In the genomic region with DNA sequence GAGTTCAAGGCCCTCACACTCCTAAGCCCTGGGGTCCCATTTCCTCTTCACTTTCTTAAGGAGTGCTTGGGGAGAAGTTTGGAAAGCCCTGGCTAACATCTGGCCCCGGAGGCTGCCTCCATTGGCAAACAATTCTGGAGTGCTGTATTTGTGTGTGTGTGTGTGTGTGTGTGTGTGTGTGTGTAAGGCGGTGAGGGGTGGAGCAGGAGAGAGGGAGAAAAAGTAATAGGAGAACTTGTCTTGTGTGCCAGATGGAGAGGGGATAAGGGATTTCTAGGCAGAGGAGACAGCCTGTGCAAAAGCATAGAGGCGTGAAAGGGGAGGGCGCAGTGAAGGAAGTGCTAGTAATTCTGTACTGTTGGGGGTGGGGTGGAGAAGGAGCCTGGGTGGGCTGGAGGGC, we compare ENCODE assay signal across 8 cellular contexts. TPM values are rescaled to one million over a fixed set of nuclear protein-coding genes. Genes with fewer than 3 reads are reported as not detected.
DNase-seq lines count a peak whose midpoint lies in the region; ATAC-seq, FAIRE-seq and TF ChIP-seq lines count a peak whose summit lies in the region.

No MANE protein-coding gene starts in this region.

- CTCF ChIA-PET in CD4-positive, alpha-beta T cell (lab: Charles Lee): interaction anchor here (0.9 to 2.2 kb wide), 2 partner anchors 9 to 55 kb away, joined by 3 to 33 read pairs; no protein-coding TSS in a partner anchor

- H3K27me3 Mint-ChIP-seq in CD4-positive, alpha-beta T cell: no peaks in the 10 kb centered on the region
- peaks cover 26% of the 10 kb centered on the region for H3K27me3 Mint-ChIP-seq in activated naive CD8-positive, alpha-beta T cell treated with anti-CD3 and anti-CD28 coated beads for 36 hours

- H2AFZ ChIP-seq in MM.1S (ENCODE audit: low read length) (peak overlapping the region; percentile 94), keratinocyte (ENCODE audit: control insufficient read depth, low read length) (peak overlapping the region; percentile 57)

- dilution Hi-C loops in keratinocyte (cut with MboI; ENCODE audit: extremely low pct_ligation_motif_present, low sequenced_read_pairs): no loop called here

- H3K27ac ChIP-seq in CD4-positive, alpha-beta T cell (ENCODE audit: low read depth, low read length): no peak overlapping the region
- no peak overlapping the region for H3K27ac ChIP-seq in MM.1S (ENCODE audit: low read length)
- H3K27ac ChIP-seq in keratinocyte (ENCODE audit: control insufficient read depth, insufficient read depth, low read length): no peak overlapping the region
- peak overlapping the region; percentile 26 for H3K27ac ChIP-seq in upper lobe of right lung
- no peak overlapping the region for H3K27ac ChIP-seq in kidney (ENCODE audit: low read depth in 2 of 2, low read length in 2 of 2)

- H3K4me3 ChIP-seq in MM.1S (ENCODE audit: low read length): no peak overlapping the region
- peak overlapping the region in 2 of 3 experiments; percentile 60 to 74 for H3K4me3 ChIP-seq in keratinocyte (ENCODE audit: control insufficient read depth in 2 of 3, extremely low read depth in 1 of 3, insufficient read depth in 2 of 3, low read depth in 1 of 3, low read length in 3 of 3)
- H3K4me3 ChIP-seq in upper lobe of right lung: peak overlapping the region; percentile 64
- H3K4me3 ChIP-seq in kidney (ENCODE audit: low read length in 2 of 2): peak overlapping the region in 1 of 2 donors; percentile 66

- H3K4me3 Mint-ChIP-seq in CD4-positive, alpha-beta T cell: peak overlapping the region; percentile 87
- peak overlapping the region; percentile 29 for H3K4me3 Mint-ChIP-seq in activated naive CD8-positive, alpha-beta T cell treated with anti-CD3 and anti-CD28 coated beads for 36 hours

- peaks cover 7% of the 10 kb centered on the region; the same call in 1 of the 2 replicates for H3F3A ChIP-seq in MM.1S (ENCODE audit: insufficient read depth, low read length)

- no peaks in the 10 kb centered on the region for H3K9me3 ChIP-seq in CD4-positive, alpha-beta T cell (ENCODE audit: control insufficient read depth, low read length)
- no peaks in the 10 kb centered on the region for H3K9me3 ChIP-seq in MM.1S (replicated peaks; ENCODE audit: insufficient read depth, low read length)
- H3K9me3 ChIP-seq in keratinocyte (ENCODE audit: control insufficient read depth, low read depth, low read length): no peaks in the 10 kb centered on the region
- no peaks in the 10 kb centered on the region for H3K9me3 ChIP-seq in upper lobe of right lung
- no peaks in the 10 kb centered on the region for H3K9me3 ChIP-seq in kidney (ENCODE audit: control insufficient read depth in 1 of 2, low read length in 2 of 2)

- H3K9me1 ChIP-seq in keratinocyte (ENCODE audit: control insufficient read depth, extremely low read depth, insufficient read depth, low read length): no peaks in the 10 kb centered on the region

- no peak for FAIRE-seq in keratinocyte (lab: Jason Lieb, UNC)
- FAIRE-seq in kidney (lab: Jason Lieb, UNC): no peak

- POLR2A ChIA-PET in CD4-positive, alpha-beta T cell (lab: Charles Lee): interaction anchor here (0.7 to 3.8 kb wide), 11 partner anchors 8 to 788 kb away, joined by 3 to 123 read pairs (median 6); partner anchors contain the start of genes BSDC1 and RNF19B

- no peak for TF ChIP-seq CTCF in CD4-positive, alpha-beta T cell (IDR thresholded peaks at IDR 0.05)
- TF ChIP-seq CTCF in MM.1S (IDR thresholded peaks at IDR 0.05; ENCODE audit: low read length) (no peak), keratinocyte (optimal IDR thresholded peaks at IDR 0.05 in 1 of 3, IDR thresholded peaks at IDR 0.05 in 1 of 3, conservative IDR thresholded peaks at IDR 0.05 in 1 of 3; ENCODE audit: extremely low read depth in 1 of 3, insufficient read depth in 2 of 3, low read length in 3 of 3) (no peak), upper lobe of right lung (IDR thresholded peaks at IDR 0.05) (no peak), kidney (IDR thresholded peaks at IDR 0.05; ENCODE audit: borderline replicate concordance, extremely low read depth, insufficient read depth) (no peak)

- peaks cover 9% of the 10 kb centered on the region; the same call in 1 of the 2 replicates for H3K4me1 ChIP-seq in MM.1S (ENCODE audit: low read length)
- peaks cover 10% of the 10 kb centered on the region for H3K4me1 ChIP-seq in keratinocyte (ENCODE audit: control insufficient read depth, extremely low read depth, insufficient read depth, low read length)
- peaks cover 8% of the 10 kb centered on the region for H3K4me1 ChIP-seq in upper lobe of right lung
- peaks cover 9 to 17% of the 10 kb centered on the region in 2 donors for H3K4me1 ChIP-seq in kidney (ENCODE audit: control insufficient read depth in 1 of 2, insufficient read depth in 1 of 2, low read depth in 1 of 2, low read length in 2 of 2)

- no peak overlapping the region; the same call in 1 of the 2 replicates for H3K9ac ChIP-seq in MM.1S (ENCODE audit: low read length)
- H3K9ac ChIP-seq in keratinocyte (ENCODE audit: control insufficient read depth, extremely low read depth, insufficient read depth, low read length): peak overlapping the region; percentile 24
- no peak overlapping the region for H3K9ac ChIP-seq in kidney (ENCODE audit: low read length in 2 of 2)

- intact Hi-C loops in CD4-positive, alpha-beta T cell (cut with DNase I, micrococcal nuclease): loop anchor here in 1 of 2 experiments (2.0 to 10.0 kb wide), 6 partner anchors 70 to 1538 kb away; partner anchors contain the start of genes AZIN2, KHDRBS1, PEF1 and RNF19B
- intact Hi-C loops in upper lobe of right lung (cut with DNase I) (no loop called here), kidney (cut with DNase I) (no loop called here)

- peaks cover 3% of the 10 kb centered on the region for H3K27me3 ChIP-seq in CD4-positive, alpha-beta T cell (ENCODE audit: control insufficient read depth, insufficient read depth, low read length)
- H3K27me3 ChIP-seq in MM.1S (replicated peaks; ENCODE audit: insufficient read depth, low read length) (0 out of 2 replicates have a peak, but pooled peaks cover 3% of the 10 kb centered on the region), keratinocyte (ENCODE audit: control insufficient read depth, extremely low read depth, insufficient read depth, low read length) (no peaks in the 10 kb centered on the region), upper lobe of right lung (no peaks in the 10 kb centered on the region)

- H3K9me2 ChIP-seq in MM.1S (replicated peaks; ENCODE audit: insufficient read depth, low read length): no peaks in the 10 kb centered on the region

- H3K79me2 ChIP-seq in MM.1S (ENCODE audit: low read length): no peaks in the 10 kb centered on the region
- no peaks in the 10 kb centered on the region for H3K79me2 ChIP-seq in keratinocyte (ENCODE audit: control insufficient read depth, insufficient read depth, low read length)

- H3K36me3 ChIP-seq in MM.1S (replicated peaks; ENCODE audit: insufficient read depth, low read length) (no peaks in the 10 kb centered on the region), keratinocyte (ENCODE audit: control insufficient read depth in 2 of 2, extremely low read depth in 1 of 2, insufficient read depth in 2 of 2, low read length in 2 of 2) (no peaks in the 10 kb centered on the region), upper lobe of right lung (no peaks in the 10 kb centered on the region), kidney (ENCODE audit: control insufficient read depth in 1 of 2, insufficient read depth in 2 of 2, low read length in 2 of 2) (no peaks in the 10 kb centered on the region)

- no peak for ATAC-seq in CD4-positive, alpha-beta T cell (ENCODE audit: poor library complexity)
- ATAC-seq in upper lobe of right lung: peak; percentile 2

- H3K4me2 ChIP-seq in MM.1S (ENCODE audit: low read depth, low read length) (peak overlapping the region; percentile 100; the same call in 1 of the 2 replicates), keratinocyte (ENCODE audit: control insufficient read depth, extremely low read depth, insufficient read depth, low read depth, low read length) (peak overlapping the region; percentile 84)

- DNase-seq in CD4-positive, alpha-beta T cell: no peak
- DNase-seq in MM.1S: no peak
- no peak for DNase-seq in activated naive CD8-positive, alpha-beta T cell treated with anti-CD3 and anti-CD28 coated beads for 36 hours
- DNase-seq in keratinocyte (ENCODE audit: low read depth, low spot score): no peak
- no peak for DNase-seq in upper lobe of right lung
- DNase-seq in nucleus accumbens (lab: John Stamatoyannopoulos, UW): no peak
- no peak for DNase-seq in kidney
- DNase-seq in activated CD4-positive, alpha-beta T cell treated with anti-CD3 and anti-CD28 coated beads for 4 hours: no peak

- no peaks in the 10 kb centered on the region for H3K36me3 Mint-ChIP-seq in CD4-positive, alpha-beta T cell (ENCODE audit: low read depth)
- H3K36me3 Mint-ChIP-seq in activated naive CD8-positive, alpha-beta T cell treated with anti-CD3 and anti-CD28 coated beads for 36 hours: peaks cover 3% of the 10 kb centered on the region

- peak overlapping the region; percentile 62 for H3K27ac Mint-ChIP-seq in CD4-positive, alpha-beta T cell
- H3K27ac Mint-ChIP-seq in activated naive CD8-positive, alpha-beta T cell treated with anti-CD3 and anti-CD28 coated beads for 36 hours: no peak overlapping the region

- no peaks in the 10 kb centered on the region for H4K20me1 ChIP-seq in MM.1S (ENCODE audit: insufficient read depth, low read length)
- no peaks in the 10 kb centered on the region for H4K20me1 ChIP-seq in keratinocyte (ENCODE audit: control insufficient read depth, extremely low read depth, insufficient read depth, low read length)

- H3K9me3 Mint-ChIP-seq in CD4-positive, alpha-beta T cell: no peaks in the 10 kb centered on the region
- peaks cover 1% of the 10 kb centered on the region for H3K9me3 Mint-ChIP-seq in activated naive CD8-positive, alpha-beta T cell treated with anti-CD3 and anti-CD28 coated beads for 36 hours

- peaks cover 34% of the 10 kb centered on the region for H3K4me1 Mint-ChIP-seq in CD4-positive, alpha-beta T cell (ENCODE audit: low read depth)
- peaks cover 14% of the 10 kb centered on the region for H3K4me1 Mint-ChIP-seq in activated naive CD8-positive, alpha-beta T cell treated with anti-CD3 and anti-CD28 coated beads for 36 hours

RNA-seq across cellular contexts. Expression of gene TRIM62, which starts 0.6 kb away (rescaled TPM):
- total RNA-seq in CD4-positive, alpha-beta T cell: 10 to 100 TPM; 18.9 to 23.0 TPM
- 1 to 10 TPM; 3.4 to 4.5 TPM for total RNA-seq in activated naive CD8-positive, alpha-beta T cell treated with anti-CD3 and anti-CD28 coated beads for 36 hours
- polyA plus RNA-seq in keratinocyte (2.0 to 4.7 TPM (median 2.2 TPM) in 3 replicates), kidney (ENCODE audit: insufficient read depth, low read depth, low replicate concordance) (3.2 TPM)
- polyA plus RNA-seq in keratinocyte (2011; ENCODE audit: low read depth): 2.0 TPM
- 4.6 and 5.5 TPM in 2 replicates for polyA plus RNA-seq in keratinocyte (2011; cell fraction: cytosol; rRNA removed)
- 10.2 and 13.8 TPM in 2 replicates for polyA plus RNA-seq in keratinocyte (2011; cell fraction: nucleus; rRNA removed)
- polyA plus RNA-seq in keratinocyte (2012; ENCODE audit: low replicate concordance): 6.9 TPM in 2 replicates
- 2.8 to 17.1 TPM (median 5.5 TPM) in 3 replicates for polyA minus RNA-seq in keratinocyte
- 8.6 TPM for polyA minus RNA-seq in keratinocyte (2011; cell fraction: cytosol; rRNA and poly(A)+ RNA removed)
- polyA minus RNA-seq in keratinocyte (2011; cell fraction: nucleus; rRNA and poly(A)+ RNA removed): 6.9 and 7.8 TPM in 2 replicates
- total RNA-seq in upper lobe of right lung (4.5 TPM), kidney (6.2 TPM)
